In genomic region chr5:77776606-77777206, GRCh38 we compare ENCODE assay signal across 8 cellular contexts. TPM values are rescaled to one million over a fixed set of nuclear protein-coding genes. Genes with fewer than 3 reads are reported as not detected.
DNase-seq lines count a peak whose midpoint lies in the region; ATAC-seq and TF ChIP-seq lines count a peak whose summit lies in the region.

No MANE protein-coding gene starts in this region.

- DNase-seq in activated naive CD4-positive, alpha-beta T cell (lab: John Stamatoyannopoulos, UW): no peak
- DNase-seq in lower lobe of right lung: no peak
- no peak for DNase-seq in AG08395 (ENCODE audit: low spot score)
- DNase-seq in hippocampal formation (lab: John Stamatoyannopoulos, UW): no peak

- intact Hi-C loops in lower lobe of right lung (cut with DNase I): no loop called here

- no peaks in the 10 kb centered on the region for H3K27me3 Mint-ChIP-seq in activated naive CD4-positive, alpha-beta T cell treated with anti-CD3 and anti-CD28 coated beads, Interleukin-2, amount 50 U/mL, for 24 hours
- no peaks in the 10 kb centered on the region for H3K27me3 Mint-ChIP-seq in activated naive CD8-positive, alpha-beta T cell

- H3K36me3 ChIP-seq in lower lobe of right lung (no peaks in the 10 kb centered on the region), urinary bladder (ENCODE audit: insufficient read depth) (no peaks in the 10 kb centered on the region)

- H3K27ac ChIP-seq in lower lobe of right lung (peak overlapping the region; percentile 98), urinary bladder (ENCODE audit: low read depth) (no peak overlapping the region)

- peak overlapping the region; percentile 80 for H3K4me3 ChIP-seq in lower lobe of right lung
- peak overlapping the region; percentile 65 for H3K4me3 ChIP-seq in urinary bladder (ENCODE audit: low read depth, low read length)

- no peak for TF ChIP-seq CTCF in lower lobe of right lung (IDR thresholded peaks at IDR 0.05)

- H3K9me3 Mint-ChIP-seq in activated naive CD4-positive, alpha-beta T cell treated with anti-CD3 and anti-CD28 coated beads, Interleukin-2, amount 50 U/mL, for 24 hours: no peaks in the 10 kb centered on the region
- H3K9me3 Mint-ChIP-seq in activated naive CD8-positive, alpha-beta T cell (ENCODE audit: low read depth): no peaks in the 10 kb centered on the region

- ATAC-seq in lower lobe of right lung (no peak), GM21360 (IDR thresholded peaks at IDR 0.05; ENCODE audit: unreplicated experiment) (no peak)

- H3K4me1 Mint-ChIP-seq in activated naive CD4-positive, alpha-beta T cell treated with anti-CD3 and anti-CD28 coated beads, Interleukin-2, amount 50 U/mL, for 24 hours: peaks cover 47% of the 10 kb centered on the region
- peaks cover 41% of the 10 kb centered on the region for H3K4me1 Mint-ChIP-seq in activated naive CD8-positive, alpha-beta T cell (ENCODE audit: low read depth)

- no peaks in the 10 kb centered on the region for H3K9me3 ChIP-seq in lower lobe of right lung

- WGBS in urinary bladder: 24% methylated on average over 11 of the region's 11 CpGs

- H3K27me3 ChIP-seq in lower lobe of right lung (ENCODE audit: low read depth): no peaks in the 10 kb centered on the region

- peaks cover 18% of the 10 kb centered on the region for H3K36me3 Mint-ChIP-seq in activated naive CD4-positive, alpha-beta T cell treated with anti-CD3 and anti-CD28 coated beads, Interleukin-2, amount 50 U/mL, for 24 hours
- peaks cover 9% of the 10 kb centered on the region for H3K36me3 Mint-ChIP-seq in activated naive CD8-positive, alpha-beta T cell

- H3K4me1 ChIP-seq in lower lobe of right lung (peaks cover 28% of the 10 kb centered on the region), urinary bladder (ENCODE audit: insufficient read depth) (peaks cover 1% of the 10 kb centered on the region)

- H3K4me3 Mint-ChIP-seq in activated naive CD4-positive, alpha-beta T cell treated with anti-CD3 and anti-CD28 coated beads, Interleukin-2, amount 50 U/mL, for 24 hours: peak overlapping the region; percentile 93
- H3K4me3 Mint-ChIP-seq in activated naive CD8-positive, alpha-beta T cell: peak overlapping the region; percentile 92

- H3K27ac Mint-ChIP-seq in activated naive CD4-positive, alpha-beta T cell treated with anti-CD3 and anti-CD28 coated beads, Interleukin-2, amount 50 U/mL, for 24 hours: peak overlapping the region; percentile 95
- H3K27ac Mint-ChIP-seq in activated naive CD8-positive, alpha-beta T cell: peak overlapping the region; percentile 98

RNA-seq across cellular contexts. Expression of gene TBCA, which starts 0.6 kb away (rescaled TPM):
- total RNA-seq in lower lobe of right lung (117 TPM), urinary bladder (98.8 TPM)
- polyA plus RNA-seq in urinary bladder: 188 TPM
